Comparison of ENCODE assay signal across 40 cellular contexts in the genomic region with DNA sequence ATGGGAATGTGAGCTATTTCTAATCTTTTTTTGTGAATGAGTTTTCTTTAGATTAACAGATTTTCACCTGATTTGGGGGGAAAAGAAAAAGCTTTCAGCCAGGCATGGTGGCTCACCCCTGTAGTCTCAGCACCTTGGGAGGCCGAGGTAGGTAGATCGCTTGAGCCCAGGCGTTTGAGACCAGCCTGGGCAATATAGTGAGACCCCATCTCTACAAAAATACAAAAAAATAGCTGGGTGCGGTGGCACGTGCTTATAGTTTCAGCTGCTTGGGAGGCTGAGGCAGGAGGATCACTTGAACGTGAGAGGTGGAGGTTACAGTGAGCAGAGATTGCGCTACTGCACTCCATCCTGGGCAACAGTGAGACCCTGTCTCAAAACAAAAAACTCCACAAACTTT.
"Had no signal": no experiment of that assay in that cellular context is flagged by ENCODE, and none has a peak within 500 bp of the region (broad histone marks: within the 10 kb centered on the region; RNA-seq: fewer than 3 reads in every experiment).

No MANE protein-coding gene starts in this region.

- FAIRE-seq: astrocyte, bronchial epithelial cell had no signal

- H3K27me3 Mint-ChIP-seq: activated naive CD4-positive, alpha-beta T cell treated with anti-CD3 and anti-CD28 coated beads, Interleukin-2, amount 10 ng/mL, durations not matched to agents 7 days and 5 days; activated naive CD4-positive, alpha-beta T cell treated with anti-CD3 and anti-CD28 coated beads, Interleukin-2, amount 50 U/mL, for 24 hours; activated naive CD8-positive, alpha-beta T cell; activated naive CD8-positive, alpha-beta T cell treated with anti-CD3 and anti-CD28 coated beads for 36 hours; activated naive CD8-positive, alpha-beta T cell treated with anti-CD3 and anti-CD28 coated beads, Interleukin-2, amount 10 ng/mL, durations not matched to agents 7 days and 5 days; activated naive CD8-positive, alpha-beta T cell treated with anti-CD3 and anti-CD28 coated beads, Interleukin-2, amount 50 U/mL, for 24 hours; activated T-cell treated with anti-CD3 and anti-CD28 coated beads, Interleukin-2, amount 50 U/mL, for 24 hours; activated T-helper 17 cell treated with anti-CD3 and anti-CD28 coated beads, Interleukin-2, amount 50 U/mL, for 72 hours; brain; central memory CD8-positive, alpha-beta T cell had no signal

- DNase-seq: activated effector memory CD4-positive, alpha-beta T cell treated with anti-CD3 and anti-CD28 coated beads, Interleukin-2, amount 50 U/mL, for 16 hours; activated effector memory CD4-positive, alpha-beta T cell treated with Interleukin-2 at 50 U/mL for 16 hours; activated gamma-delta T cell; activated gamma-delta T cell treated with Interleukin-2 at 50 U/mL for 16 hours; activated naive CD4-positive, alpha-beta T cell; activated naive CD4-positive, alpha-beta T cell treated with anti-CD3 and anti-CD28 coated beads for 36 hours; activated naive CD4-positive, alpha-beta T cell treated with anti-CD3 and anti-CD28 coated beads, Interleukin-2, amount 10 ng/mL, durations not matched to agents 7 days and 5 days; activated naive CD4-positive, alpha-beta T cell treated with anti-CD3 and anti-CD28 coated beads, Interleukin-2, amount 50 U/mL, for 16 hours; activated naive CD4-positive, alpha-beta T cell treated with Interleukin-2 at 50 U/mL for 16 hours; activated naive CD8-positive, alpha-beta T cell treated with anti-CD3 and anti-CD28 coated beads for 36 hours; activated naive CD8-positive, alpha-beta T cell treated with anti-CD3 and anti-CD28 coated beads, Interleukin-2, amount 10 ng/mL, durations not matched to agents 7 days and 5 days; activated naive CD8-positive, alpha-beta T cell treated with anti-CD3 and anti-CD28 coated beads, Interleukin-2, amount 50 U/mL, for 24 hours; activated T-cell treated with anti-CD3 and anti-CD28 coated beads, Interleukin-2, amount 50 U/mL, for 1 hour; activated T-cell treated with anti-CD3 and anti-CD28 coated beads, Interleukin-2, amount 50 U/mL, for 24 hours; activated T-cell treated with anti-CD3 and anti-CD28 coated beads, Interleukin-2, amount 50 U/mL, for 4 hours; activated T-cell treated with anti-CD3 and anti-CD28 coated beads, Interleukin-2, amount 50 U/mL, for 48 hours; activated T-cell treated with anti-CD3 and anti-CD28 coated beads, Interleukin-2, amount 50 U/mL, for 72 hours; adrenal gland; amniotic stem cell; amygdala; anterior cingulate cortex; aorta; body of pancreas; brain microvascular endothelial cell; caudate nucleus; central memory CD4-positive, alpha-beta T cell; cerebellar nuclear complex had no signal

- H3K9me3 Mint-ChIP-seq: activated T-helper 17 cell treated with anti-CD3 and anti-CD28 coated beads, Interleukin-2, amount 50 U/mL, for 72 hours had no signal

- H3K4me1 ChIP-seq: adrenal gland, body of pancreas, breast epithelium had no signal

- H3K9me3 ChIP-seq: adrenal gland, ascending aorta, body of pancreas, breast epithelium had no signal

- H3K27ac ChIP-seq: adrenal gland, ascending aorta, body of pancreas, brain microvascular endothelial cell, breast epithelium had no signal

- H3K4me3 ChIP-seq: adrenal gland, ascending aorta, body of pancreas, breast epithelium, cardiac muscle cell had no signal

- H3K27ac Mint-ChIP-seq: activated naive CD4-positive, alpha-beta T cell treated with anti-CD3 and anti-CD28 coated beads for 36 hours; activated naive CD4-positive, alpha-beta T cell treated with anti-CD3 and anti-CD28 coated beads, Interleukin-2, amount 10 ng/mL, durations not matched to agents 7 days and 5 days; activated naive CD4-positive, alpha-beta T cell treated with anti-CD3 and anti-CD28 coated beads, Interleukin-2, amount 50 U/mL, for 24 hours; activated naive CD4-positive, alpha-beta T cell treated with anti-CD3 and anti-CD28 coated beads, Interleukin-2, amount 50 U/mL, for 72 hours; activated naive CD8-positive, alpha-beta T cell; activated naive CD8-positive, alpha-beta T cell treated with anti-CD3 and anti-CD28 coated beads for 36 hours; activated naive CD8-positive, alpha-beta T cell treated with anti-CD3 and anti-CD28 coated beads, Interleukin-2, amount 10 ng/mL, durations not matched to agents 7 days and 5 days; activated naive CD8-positive, alpha-beta T cell treated with anti-CD3 and anti-CD28 coated beads, Interleukin-2, amount 50 U/mL, for 24 hours; activated T-cell treated with anti-CD3 and anti-CD28 coated beads, Interleukin-2, amount 50 U/mL, for 24 hours; activated T-cell treated with anti-CD3 and anti-CD28 coated beads, Interleukin-2, amount 50 U/mL, for 72 hours; activated T-helper 1 cell treated with anti-CD3 and anti-CD28 coated beads, Interleukin-12 subunit alpha, Interleukin-12 subunit beta, Interleukin-2, Interleukin-4 antibody, amounts not matched to agents 30 ng/mL and 10 ng/mL and 1 ng/mL, durations not matched to agents 14 hours and 24 hours and 36 hours; activated T-helper 17 cell treated with anti-CD3 and anti-CD28 coated beads, Interleukin-2, amount 50 U/mL, for 72 hours; activated T-helper 2 cell treated with anti-CD3 and anti-CD28 coated beads, Interferon-gamma antibody, Interleukin-2, Interleukin-4, amounts not matched to agents 10 μg/mL and 5 μg/mL and 100 μg/mL, durations not matched to agents 14 hours and 24 hours and 36 hours; brain had no signal

- H3K4me3 Mint-ChIP-seq: activated naive CD4-positive, alpha-beta T cell treated with anti-CD3 and anti-CD28 coated beads for 36 hours; activated naive CD4-positive, alpha-beta T cell treated with anti-CD3 and anti-CD28 coated beads, Interleukin-2, amount 10 ng/mL, durations not matched to agents 7 days and 5 days; activated naive CD4-positive, alpha-beta T cell treated with anti-CD3 and anti-CD28 coated beads, Interleukin-2, amount 50 U/mL, for 24 hours; activated naive CD8-positive, alpha-beta T cell; activated naive CD8-positive, alpha-beta T cell treated with anti-CD3 and anti-CD28 coated beads for 36 hours; activated naive CD8-positive, alpha-beta T cell treated with anti-CD3 and anti-CD28 coated beads, Interleukin-2, amount 10 ng/mL, durations not matched to agents 7 days and 5 days; activated naive CD8-positive, alpha-beta T cell treated with anti-CD3 and anti-CD28 coated beads, Interleukin-2, amount 50 U/mL, for 24 hours; activated T-cell treated with anti-CD3 and anti-CD28 coated beads, Interleukin-2, amount 50 U/mL, for 24 hours; activated T-cell treated with anti-CD3 and anti-CD28 coated beads, Interleukin-2, amount 50 U/mL, for 4 hours; activated T-cell treated with anti-CD3 and anti-CD28 coated beads, Interleukin-2, amount 50 U/mL, for 72 hours; activated T-helper 1 cell treated with anti-CD3 and anti-CD28 coated beads, Interleukin-12 subunit alpha, Interleukin-12 subunit beta, Interleukin-2, Interleukin-4 antibody, amounts not matched to agents 30 ng/mL and 10 ng/mL and 1 ng/mL, durations not matched to agents 14 hours and 24 hours and 36 hours; activated T-helper 17 cell treated with anti-CD3 and anti-CD28 coated beads, Interleukin-2, amount 50 U/mL, for 72 hours; brain; central memory CD8-positive, alpha-beta T cell had no signal

- H3K4me1 Mint-ChIP-seq: activated naive CD4-positive, alpha-beta T cell treated with anti-CD3 and anti-CD28 coated beads, Interleukin-2, amount 10 ng/mL, durations not matched to agents 7 days and 5 days; activated naive CD4-positive, alpha-beta T cell treated with anti-CD3 and anti-CD28 coated beads, Interleukin-2, amount 50 U/mL, for 24 hours; activated naive CD8-positive, alpha-beta T cell treated with anti-CD3 and anti-CD28 coated beads for 36 hours; activated naive CD8-positive, alpha-beta T cell treated with anti-CD3 and anti-CD28 coated beads, Interleukin-2, amount 10 ng/mL, durations not matched to agents 7 days and 5 days; activated naive CD8-positive, alpha-beta T cell treated with anti-CD3 and anti-CD28 coated beads, Interleukin-2, amount 50 U/mL, for 24 hours; activated T-helper 17 cell treated with anti-CD3 and anti-CD28 coated beads, Interleukin-2, amount 50 U/mL, for 72 hours; brain; central memory CD8-positive, alpha-beta T cell had no signal

- H3K27me3 ChIP-seq: adrenal gland, ascending aorta, body of pancreas, brain microvascular endothelial cell, breast epithelium, cardiac muscle cell had no signal

- ATAC-seq: activated naive CD4-positive, alpha-beta T cell treated with anti-CD3 and anti-CD28 coated beads, Interleukin-2, amount 50 U/mL, for 72 hours; activated naive CD8-positive, alpha-beta T cell treated with anti-CD3 and anti-CD28 coated beads, Interleukin-2, amount 50 U/mL, for 24 hours; activated T-cell treated with anti-CD3 and anti-CD28 coated beads, Interleukin-2, amount 50 U/mL, for 4 hours; activated T-cell treated with anti-CD3 and anti-CD28 coated beads, Interleukin-2, amount 50 U/mL, for 72 hours; activated T-helper 17 cell treated with anti-CD3 and anti-CD28 coated beads, Interleukin-2, amount 50 U/mL, for 72 hours; body of pancreas had no signal

- H3K36me3 ChIP-seq: adrenal gland, brain microvascular endothelial cell, breast epithelium had no signal
